In genomic region chr16:27226976-27227705, GRCh38 we compare ENCODE assay signal across 13 cellular contexts. TPM values are rescaled to one million over a fixed set of nuclear protein-coding genes. Genes with fewer than 3 reads are reported as not detected.
DNase-seq lines count a peak whose midpoint lies in the region; ATAC-seq and TF ChIP-seq lines count a peak whose summit lies in the region.
"Had no signal": no experiment of that assay in that cellular context is flagged by ENCODE, and none has a peak within 500 bp of the region (broad histone marks: within the 10 kb centered on the region; RNA-seq: fewer than 3 reads in every experiment).

No MANE protein-coding gene starts in this region.

- ATAC-seq in CD4-positive, alpha-beta T cell (ENCODE audit: poor library complexity), result no peak
- ATAC-seq in activated B cell treated with CpG ODN at 0.5 μM for 24 hours (ENCODE audit: low read depth) (no peak), naive B cell (ENCODE audit: low read depth in 2 of 2) (no peak), WTC11 (no peak), GM19455 (IDR thresholded peaks at IDR 0.05; ENCODE audit: unreplicated experiment) (no peak)
- ATAC-seq: left lung, PC-3 had no signal

- intact Hi-C loops in CD4-positive, alpha-beta T cell (cut with DNase I, micrococcal nuclease), result loop anchor here in 1 of 2 experiments (2.0 kb wide), 1 partner anchor 20 kb away; no protein-coding TSS in a partner anchor
- intact Hi-C loops in activated B cell treated with CpG ODN at 0.5 μM for 24 hours (cut with micrococcal nuclease), result loop anchor here (2.0 kb wide), 1 partner anchor 22 kb away; no protein-coding TSS in a partner anchor

- no peak overlapping the region for H3K4me3 ChIP-seq in BLaER1
- H3K4me3 ChIP-seq in coronary artery, result no peak overlapping the region
- H3K4me3 ChIP-seq: left lung, ovary, vagina had no signal

- H3K4me2 ChIP-seq in BLaER1, result peak overlapping the region; percentile 89

- peak overlapping the region; percentile 54 for H3K9ac ChIP-seq in BLaER1

- no peak for DNase-seq in CD4-positive, alpha-beta T cell
- DNase-seq in activated B cell treated with CpG ODN at 0.5 μM for 24 hours, result no peak
- no peak for DNase-seq in naive B cell
- no peak for DNase-seq in WTC11 (ENCODE audit: low spot score)
- DNase-seq in coronary artery (ENCODE audit: low spot score), result no peak
- DNase-seq: Kasumi-1; ovary; PC-3; stimulated activated CD4-positive, alpha-beta T cell treated with anti-CD3 and anti-CD28 coated beads, Interleukin-2, amount 100 ng/mL, for 48 hours had no signal

- H3K27me3 ChIP-seq in BLaER1, result no peaks in the 10 kb centered on the region
- no peaks in the 10 kb centered on the region for H3K27me3 ChIP-seq in CD4-positive, alpha-beta T cell (ENCODE audit: control insufficient read depth, insufficient read depth, low read length)
- H3K27me3 ChIP-seq: left lung, ovary, vagina had no signal

- H3K36me3 ChIP-seq in BLaER1, result peaks cover 20% of the 10 kb centered on the region
- H3K36me3 ChIP-seq: ovary had no signal

- TF ChIP-seq CTCF in CD4-positive, alpha-beta T cell (IDR thresholded peaks at IDR 0.05), result no peak
- no peak for TF ChIP-seq CTCF in activated B cell treated with CpG ODN at 0.5 μM for 24 hours (IDR thresholded peaks at IDR 0.05)
- TF ChIP-seq CTCF in WTC11 (IDR thresholded peaks at IDR 0.05), result no peak
- no peak for TF ChIP-seq CTCF in coronary artery (IDR thresholded peaks at IDR 0.05)

- H3K4me1 Mint-ChIP-seq in CD4-positive, alpha-beta T cell (ENCODE audit: low read depth), result peaks cover 52% of the 10 kb centered on the region
- H3K4me1 Mint-ChIP-seq in activated B cell treated with CpG ODN at 0.5 μM for 24 hours, result peaks cover 57% of the 10 kb centered on the region
- H3K4me1 Mint-ChIP-seq in naive B cell, result peaks cover 39 to 79% (median 78%) of the 10 kb centered on the region in 3 donors
- no peaks in the 10 kb centered on the region for H3K4me1 Mint-ChIP-seq in WTC11

- H3K36me3 Mint-ChIP-seq in CD4-positive, alpha-beta T cell (ENCODE audit: low read depth), result peaks cover 36% of the 10 kb centered on the region
- H3K36me3 Mint-ChIP-seq in activated B cell treated with CpG ODN at 0.5 μM for 24 hours (ENCODE audit: low read depth), result peaks cover 39% of the 10 kb centered on the region
- H3K36me3 Mint-ChIP-seq in naive B cell, result peaks cover 4 to 8% of the 10 kb centered on the region in 2 donors
- no peaks in the 10 kb centered on the region for H3K36me3 Mint-ChIP-seq in WTC11

- H4K20me1 ChIP-seq in BLaER1, result no peaks in the 10 kb centered on the region

- H3K27ac ChIP-seq in BLaER1 (peak overlapping the region; percentile 86), coronary artery (no peak overlapping the region)
- H3K27ac ChIP-seq in CD4-positive, alpha-beta T cell (ENCODE audit: low read depth, low read length), result peak overlapping the region; percentile 43
- H3K27ac ChIP-seq: left lung, ovary, vagina had no signal

- POLR2A ChIA-PET in CD4-positive, alpha-beta T cell (lab: Charles Lee), result interaction anchor here (1.6 to 2.9 kb wide), 2 partner anchors 24 to 27 kb away, joined by 4 to 14 read pairs; partner anchors contain the start of gene KDM8
- POLR2A ChIA-PET in activated B cell treated with CpG ODN at 0.5 μM for 24 hours (lab: Charles Lee), result interaction anchor here (0.5 to 3.6 kb wide), 3 partner anchors 23 to 213 kb away, joined by 5 to 18 read pairs (median 5); partner anchors contain the start of gene KDM8
- POLR2A ChIA-PET in WTC11 (lab: Charles Lee), result interaction anchor here (0.5 to 0.7 kb wide), 2 partner anchors 91 to 171 kb away, joined by 3 to 5 read pairs; no protein-coding TSS in a partner anchor

- peaks cover 98% of the 10 kb centered on the region for H3K4me1 ChIP-seq in BLaER1

- CTCF ChIA-PET in CD4-positive, alpha-beta T cell (lab: Charles Lee), result interaction anchor here (0.8 to 1.4 kb wide), 2 partner anchors 48 to 141 kb away, joined by 3 to 5 read pairs; no protein-coding TSS in a partner anchor
- CTCF ChIA-PET in activated B cell treated with CpG ODN at 0.5 μM for 24 hours (lab: Charles Lee) (interaction anchor here (0.7 to 1.7 kb wide), 5 partner anchors 8 to 230 kb away, joined by 3 to 8 read pairs (median 5); partner anchors contain the start of gene KDM8), WTC11 (lab: Charles Lee) (interaction anchor here (1.2 to 3.6 kb wide), 5 partner anchors 8 to 128 kb away, joined by 3 to 28 read pairs (median 7); no protein-coding TSS in a partner anchor)

- H3K27me3 Mint-ChIP-seq in CD4-positive, alpha-beta T cell, result no peaks in the 10 kb centered on the region
- no peaks in the 10 kb centered on the region for H3K27me3 Mint-ChIP-seq in activated B cell treated with CpG ODN at 0.5 μM for 24 hours
- H3K27me3 Mint-ChIP-seq in naive B cell, result no peaks in the 10 kb centered on the region
- H3K27me3 Mint-ChIP-seq in WTC11 (ENCODE audit: low read depth), result no peaks in the 10 kb centered on the region

- H3K9me3 ChIP-seq in BLaER1, result no peaks in the 10 kb centered on the region
- no peaks in the 10 kb centered on the region for H3K9me3 ChIP-seq in CD4-positive, alpha-beta T cell (ENCODE audit: control insufficient read depth, low read length)
- H3K9me3 ChIP-seq: left lung, ovary, vagina had no signal

- peak overlapping the region; percentile 84 for H3K27ac Mint-ChIP-seq in CD4-positive, alpha-beta T cell
- H3K27ac Mint-ChIP-seq in activated B cell treated with CpG ODN at 0.5 μM for 24 hours, result peak overlapping the region; percentile 56
- H3K27ac Mint-ChIP-seq in naive B cell, result peak overlapping the region in 5 of 6 donors; percentile 43 to 89 (median 77)
- H3K27ac Mint-ChIP-seq in WTC11, result no peak overlapping the region

- H3K9me3 Mint-ChIP-seq in CD4-positive, alpha-beta T cell, result no peaks in the 10 kb centered on the region
- H3K9me3 Mint-ChIP-seq in activated B cell treated with CpG ODN at 0.5 μM for 24 hours, result no peaks in the 10 kb centered on the region
- no peaks in the 10 kb centered on the region for H3K9me3 Mint-ChIP-seq in naive B cell
- no peaks in the 10 kb centered on the region for H3K9me3 Mint-ChIP-seq in WTC11

- H3K4me3 Mint-ChIP-seq in CD4-positive, alpha-beta T cell, result peak overlapping the region; percentile 20
- H3K4me3 Mint-ChIP-seq in activated B cell treated with CpG ODN at 0.5 μM for 24 hours (no peak overlapping the region), naive B cell (peak overlapping the region in 6 of 8 donors; percentile 30 to 82 (median 66)), WTC11 (no peak overlapping the region)

TF ChIP-seq in WTC11, 78 proteins besides CTCF, POLR2A, EP300 and RAD21 (continues in another document):
- TF ChIP-seq NFATC4 (CRISPR knock-in tag; IDR thresholded peaks at IDR 0.05) (no peak), ATF3 (CRISPR knock-in tag; conservative IDR thresholded peaks at IDR 0.05) (no peak), ZNF416 (CRISPR knock-in tag; IDR thresholded peaks at IDR 0.05) (no peak), MXD4 (CRISPR knock-in tag; IDR thresholded peaks at IDR 0.05; ENCODE audit: borderline replicate concordance) (no peak), FOXP1 (CRISPR knock-in tag; IDR thresholded peaks at IDR 0.05; ENCODE audit: borderline replicate concordance) (no peak), OVOL2 (CRISPR knock-in tag; IDR thresholded peaks at IDR 0.05; ENCODE audit: borderline replicate concordance) (no peak), ZNF219 (CRISPR knock-in tag; IDR thresholded peaks at IDR 0.05; ENCODE audit: borderline replicate concordance) (no peak), SP1 (CRISPR knock-in tag; conservative IDR thresholded peaks at IDR 0.05) (no peak), GABPB1 (CRISPR knock-in tag; IDR thresholded peaks at IDR 0.05) (no peak), ERG (CRISPR knock-in tag; IDR thresholded peaks at IDR 0.05) (no peak)
- TF ChIP-seq, protein P1, sequence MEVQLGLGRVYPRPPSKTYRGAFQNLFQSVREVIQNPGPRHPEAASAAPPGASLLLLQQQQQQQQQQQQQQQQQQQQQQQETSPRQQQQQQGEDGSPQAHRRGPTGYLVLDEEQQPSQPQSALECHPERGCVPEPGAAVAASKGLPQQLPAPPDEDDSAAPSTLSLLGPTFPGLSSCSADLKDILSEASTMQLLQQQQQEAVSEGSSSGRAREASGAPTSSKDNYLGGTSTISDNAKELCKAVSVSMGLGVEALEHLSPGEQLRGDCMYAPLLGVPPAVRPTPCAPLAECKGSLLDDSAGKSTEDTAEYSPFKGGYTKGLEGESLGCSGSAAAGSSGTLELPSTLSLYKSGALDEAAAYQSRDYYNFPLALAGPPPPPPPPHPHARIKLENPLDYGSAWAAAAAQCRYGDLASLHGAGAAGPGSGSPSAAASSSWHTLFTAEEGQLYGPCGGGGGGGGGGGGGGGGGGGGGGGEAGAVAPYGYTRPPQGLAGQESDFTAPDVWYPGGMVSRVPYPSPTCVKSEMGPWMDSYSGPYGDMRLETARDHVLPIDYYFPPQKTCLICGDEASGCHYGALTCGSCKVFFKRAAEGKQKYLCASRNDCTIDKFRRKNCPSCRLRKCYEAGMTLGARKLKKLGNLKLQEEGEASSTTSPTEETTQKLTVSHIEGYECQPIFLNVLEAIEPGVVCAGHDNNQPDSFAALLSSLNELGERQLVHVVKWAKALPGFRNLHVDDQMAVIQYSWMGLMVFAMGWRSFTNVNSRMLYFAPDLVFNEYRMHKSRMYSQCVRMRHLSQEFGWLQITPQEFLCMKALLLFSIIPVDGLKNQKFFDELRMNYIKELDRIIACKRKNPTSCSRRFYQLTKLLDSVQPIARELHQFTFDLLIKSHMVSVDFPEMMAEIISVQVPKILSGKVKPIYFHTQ (CRISPR knock-in tag; IDR thresholded peaks at IDR 0.05), result no peak

RNA-seq across cellular contexts. Expression of gene KDM8, which starts 23.8 kb away (rescaled TPM):
- total RNA-seq in CD4-positive, alpha-beta T cell, result 10 to 100 TPM; 15.1 to 17.3 TPM
- total RNA-seq in activated B cell treated with CpG ODN at 0.5 μM for 24 hours (13.4 and 17.9 TPM in 2 replicates), WTC11 (2021) (10.9 to 16.5 TPM (median 11.7 TPM) in 3 replicates)
- polyA plus RNA-seq in naive B cell (ENCODE audit: low read depth in 6 of 6), result 1 to 10 TPM in 5 of 6 donors, not detected in 1; 2.9 to 8.2 (median 4.2) TPM

RNA-seq across cellular contexts. Expression of gene NSMCE1, which starts 41.4 kb away (rescaled TPM):
- 10 to 100 TPM; 31.9 to 33.9 TPM for total RNA-seq in CD4-positive, alpha-beta T cell
- total RNA-seq in activated B cell treated with CpG ODN at 0.5 μM for 24 hours, result 61.0 and 68.3 TPM in 2 replicates
- 100 to 1,000 TPM; 178 to 217 (median 195) TPM for polyA plus RNA-seq in naive B cell (ENCODE audit: low read depth in 6 of 6)
- total RNA-seq in WTC11 (2021), result 29.4 to 44.8 TPM (median 43.8 TPM) in 3 replicates

Comparison
In these comparisons a context has a peak if more than half of its experiments do, and no peak if none do; other contexts are left out.
1. H3K27ac ChIP-seq: peak in BLaER1 (single experiment) and CD4-positive, alpha-beta T cell (single experiment); none in coronary artery (0 of 2).
2. H3K4me3 Mint-ChIP-seq: peak in CD4-positive, alpha-beta T cell (single experiment) and naive B cell (6 of 8); none in activated B cell treated with CpG ODN at 0.5 μM for 24 hours (single experiment) and WTC11 (single experiment).